ENCODE assay signal across 1 cellular context in the genomic region with DNA sequence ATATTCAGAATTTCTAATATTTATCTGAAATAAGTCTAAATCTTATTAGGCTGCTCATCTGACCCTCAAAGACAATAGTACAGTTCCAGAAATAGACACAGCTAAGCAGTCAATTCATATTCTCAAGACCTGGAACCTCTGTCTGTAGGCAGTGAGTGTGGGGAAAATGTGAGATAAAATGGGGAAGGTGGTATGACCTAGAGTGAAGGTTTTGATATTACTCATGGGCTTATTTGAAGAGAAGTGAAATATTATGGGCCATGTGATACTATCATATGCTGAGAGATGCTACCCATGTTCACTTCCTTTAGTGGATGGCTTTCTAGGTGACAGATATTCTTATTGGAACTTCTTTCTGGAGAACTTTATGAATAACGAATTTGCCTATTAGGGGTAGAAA.
TF ChIP-seq lines count a peak whose summit lies in the region.

No MANE protein-coding gene starts in this region.

TF ChIP-seq in WTC11, 78 proteins besides CTCF, POLR2A, EP300 and RAD21 (continued from another document):
- TF ChIP-seq ELF4 (CRISPR knock-in tag; IDR thresholded peaks at IDR 0.05; ENCODE audit: low read depth) = no peak
- TF ChIP-seq, protein P1, sequence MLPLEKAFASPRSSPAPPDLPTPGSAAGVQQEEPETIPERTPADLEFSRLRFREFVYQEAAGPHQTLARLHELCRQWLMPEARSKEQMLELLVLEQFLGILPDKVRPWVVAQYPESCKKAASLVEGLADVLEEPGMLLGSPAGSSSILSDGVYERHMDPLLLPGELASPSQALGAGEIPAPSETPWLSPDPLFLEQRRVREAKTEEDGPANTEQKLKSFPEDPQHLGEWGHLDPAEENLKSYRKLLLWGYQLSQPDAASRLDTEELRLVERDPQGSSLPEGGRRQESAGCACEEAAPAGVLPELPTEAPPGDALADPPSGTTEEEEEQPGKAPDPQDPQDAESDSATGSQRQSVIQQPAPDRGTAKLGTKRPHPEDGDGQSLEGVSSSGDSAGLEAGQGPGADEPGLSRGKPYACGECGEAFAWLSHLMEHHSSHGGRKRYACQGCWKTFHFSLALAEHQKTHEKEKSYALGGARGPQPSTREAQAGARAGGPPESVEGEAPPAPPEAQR (CRISPR knock-in tag; IDR thresholded peaks at IDR 0.05) = no peak
- TF ChIP-seq, protein P2, sequence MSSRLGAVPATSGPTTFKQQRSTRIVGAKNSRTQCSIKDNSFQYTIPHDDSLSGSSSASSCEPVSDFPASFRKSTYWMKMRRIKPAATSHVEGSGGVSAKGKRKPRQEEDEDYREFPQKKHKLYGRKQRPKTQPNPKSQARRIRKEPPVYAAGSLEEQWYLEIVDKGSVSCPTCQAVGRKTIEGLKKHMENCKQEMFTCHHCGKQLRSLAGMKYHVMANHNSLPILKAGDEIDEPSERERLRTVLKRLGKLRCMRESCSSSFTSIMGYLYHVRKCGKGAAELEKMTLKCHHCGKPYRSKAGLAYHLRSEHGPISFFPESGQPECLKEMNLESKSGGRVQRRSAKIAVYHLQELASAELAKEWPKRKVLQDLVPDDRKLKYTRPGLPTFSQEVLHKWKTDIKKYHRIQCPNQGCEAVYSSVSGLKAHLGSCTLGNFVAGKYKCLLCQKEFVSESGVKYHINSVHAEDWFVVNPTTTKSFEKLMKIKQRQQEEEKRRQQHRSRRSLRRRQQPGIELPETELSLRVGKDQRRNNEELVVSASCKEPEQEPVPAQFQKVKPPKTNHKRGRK (CRISPR knock-in tag; IDR thresholded peaks at IDR 0.05; ENCODE audit: borderline replicate concordance) = no peak
- no peak for TF ChIP-seq SMAD4 (CRISPR knock-in tag; IDR thresholded peaks at IDR 0.05)
- no peak for TF ChIP-seq TP53 (CRISPR knock-in tag; IDR thresholded peaks at IDR 0.05)
- TF ChIP-seq, protein P3, sequence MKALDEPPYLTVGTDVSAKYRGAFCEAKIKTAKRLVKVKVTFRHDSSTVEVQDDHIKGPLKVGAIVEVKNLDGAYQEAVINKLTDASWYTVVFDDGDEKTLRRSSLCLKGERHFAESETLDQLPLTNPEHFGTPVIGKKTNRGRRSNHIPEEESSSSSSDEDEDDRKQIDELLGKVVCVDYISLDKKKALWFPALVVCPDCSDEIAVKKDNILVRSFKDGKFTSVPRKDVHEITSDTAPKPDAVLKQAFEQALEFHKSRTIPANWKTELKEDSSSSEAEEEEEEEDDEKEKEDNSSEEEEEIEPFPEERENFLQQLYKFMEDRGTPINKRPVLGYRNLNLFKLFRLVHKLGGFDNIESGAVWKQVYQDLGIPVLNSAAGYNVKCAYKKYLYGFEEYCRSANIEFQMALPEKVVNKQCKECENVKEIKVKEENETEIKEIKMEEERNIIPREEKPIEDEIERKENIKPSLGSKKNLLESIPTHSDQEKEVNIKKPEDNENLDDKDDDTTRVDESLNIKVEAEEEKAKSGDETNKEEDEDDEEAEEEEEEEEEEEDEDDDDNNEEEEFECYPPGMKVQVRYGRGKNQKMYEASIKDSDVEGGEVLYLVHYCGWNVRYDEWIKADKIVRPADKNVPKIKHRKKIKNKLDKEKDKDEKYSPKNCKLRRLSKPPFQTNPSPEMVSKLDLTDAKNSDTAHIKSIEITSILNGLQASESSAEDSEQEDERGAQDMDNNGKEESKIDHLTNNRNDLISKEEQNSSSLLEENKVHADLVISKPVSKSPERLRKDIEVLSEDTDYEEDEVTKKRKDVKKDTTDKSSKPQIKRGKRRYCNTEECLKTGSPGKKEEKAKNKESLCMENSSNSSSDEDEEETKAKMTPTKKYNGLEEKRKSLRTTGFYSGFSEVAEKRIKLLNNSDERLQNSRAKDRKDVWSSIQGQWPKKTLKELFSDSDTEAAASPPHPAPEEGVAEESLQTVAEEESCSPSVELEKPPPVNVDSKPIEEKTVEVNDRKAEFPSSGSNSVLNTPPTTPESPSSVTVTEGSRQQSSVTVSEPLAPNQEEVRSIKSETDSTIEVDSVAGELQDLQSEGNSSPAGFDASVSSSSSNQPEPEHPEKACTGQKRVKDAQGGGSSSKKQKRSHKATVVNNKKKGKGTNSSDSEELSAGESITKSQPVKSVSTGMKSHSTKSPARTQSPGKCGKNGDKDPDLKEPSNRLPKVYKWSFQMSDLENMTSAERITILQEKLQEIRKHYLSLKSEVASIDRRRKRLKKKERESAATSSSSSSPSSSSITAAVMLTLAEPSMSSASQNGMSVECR (CRISPR knock-in tag; IDR thresholded peaks at IDR 0.05; ENCODE audit: borderline replicate concordance) = no peak
- TF ChIP-seq, protein P4, sequence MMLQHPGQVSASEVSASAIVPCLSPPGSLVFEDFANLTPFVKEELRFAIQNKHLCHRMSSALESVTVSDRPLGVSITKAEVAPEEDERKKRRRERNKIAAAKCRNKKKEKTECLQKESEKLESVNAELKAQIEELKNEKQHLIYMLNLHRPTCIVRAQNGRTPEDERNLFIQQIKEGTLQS (CRISPR knock-in tag; conservative IDR thresholded peaks at IDR 0.05) = no peak
